Comparison of ENCODE assay signal across 8 cellular contexts in the genomic region with DNA sequence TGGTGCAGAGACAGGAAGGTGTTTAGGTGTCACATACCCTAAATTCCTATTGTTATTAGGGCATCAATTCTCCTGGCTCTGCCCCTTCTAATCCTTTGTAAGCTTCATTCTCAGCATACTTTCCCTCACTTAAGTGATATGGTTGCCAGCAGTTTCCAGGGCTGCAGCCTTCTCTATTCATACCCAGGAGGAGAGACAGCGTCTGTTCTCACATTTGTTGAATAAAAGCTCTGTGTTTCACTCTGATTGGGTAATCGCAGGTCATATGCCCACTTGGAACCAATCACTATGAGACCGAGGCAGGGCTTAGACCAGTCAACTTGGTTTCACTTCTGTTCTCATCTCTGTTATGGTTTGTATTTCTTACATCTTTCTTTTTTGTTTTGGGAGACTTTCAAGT.
DNase-seq lines count a peak whose midpoint lies in the region; ATAC-seq, FAIRE-seq and TF ChIP-seq lines count a peak whose summit lies in the region.

No MANE protein-coding gene starts in this region.

- ATAC-seq in activated CD8-positive, alpha-beta memory T cell treated with anti-CD3 and anti-CD28 coated beads, Interleukin-2, amount 10 ng/mL, durations not matched to agents 7 days and 5 days: peak; percentile 71
- peak; percentile 81 for ATAC-seq in HG02623 (IDR thresholded peaks at IDR 0.05; ENCODE audit: unreplicated experiment)
- peak; percentile 87 for ATAC-seq in stimulated activated memory B cell treated with anti-CD40 and anti-IgM and Interleukin-4, amounts not matched to agents 10 μg/mL and 1 μg/mL and 100 μg/mL, for 72 hours

- peak; percentile 59 for FAIRE-seq in kidney (lab: Jason Lieb, UNC)

- H3K36me3 Mint-ChIP-seq in activated CD8-positive, alpha-beta memory T cell treated with anti-CD3 and anti-CD28 coated beads, Interleukin-2, amount 10 ng/mL, durations not matched to agents 7 days and 5 days: no peaks in the 10 kb centered on the region
- peaks cover 10% of the 10 kb centered on the region for H3K36me3 Mint-ChIP-seq in stimulated activated memory B cell treated with anti-CD40 and anti-IgM and Interleukin-4, amounts not matched to agents 10 μg/mL and 1 μg/mL and 100 μg/mL, for 72 hours

- peak overlapping the region; percentile 31 for H3K4me3 Mint-ChIP-seq in activated CD8-positive, alpha-beta memory T cell treated with anti-CD3 and anti-CD28 coated beads, Interleukin-2, amount 10 ng/mL, durations not matched to agents 7 days and 5 days
- H3K4me3 Mint-ChIP-seq in stimulated activated memory B cell treated with anti-CD40 and anti-IgM and Interleukin-4, amounts not matched to agents 10 μg/mL and 1 μg/mL and 100 μg/mL, for 72 hours: peak overlapping the region; percentile 54

- peak overlapping the region; percentile 28 to 47 for H3K4me3 ChIP-seq in cardiac fibroblast (replicated peaks in 1 of 2; ENCODE audit: low read depth in 2 of 2, low read length in 2 of 2)
- H3K4me3 ChIP-seq in kidney (ENCODE audit: low read length in 2 of 2): peak overlapping the region; percentile 55 to 84

- H3K9me3 ChIP-seq in kidney (ENCODE audit: control insufficient read depth in 1 of 2, low read length in 2 of 2): no peaks in the 10 kb centered on the region

- CTCF ChIA-PET in activated CD8-positive, alpha-beta memory T cell treated with anti-CD3 and anti-CD28 coated beads, Interleukin-2, amount 10 ng/mL, durations not matched to agents 7 days and 5 days (lab: Charles Lee): no interaction called here

- no peak overlapping the region for H3K27ac ChIP-seq in kidney (ENCODE audit: low read depth in 2 of 2, low read length in 2 of 2)

- peak; percentile 46 for DNase-seq in activated CD8-positive, alpha-beta memory T cell treated with anti-CD3 and anti-CD28 coated beads, Interleukin-2, amount 10 ng/mL, durations not matched to agents 7 days and 5 days
- DNase-seq in activated CD8-positive, alpha-beta memory T cell treated with anti-CD3 and anti-CD28 coated beads, Interleukin-2, amount 50 U/mL, for 48 hours: no peak
- DNase-seq in NCI-H2227 (lab: John Stamatoyannopoulos, UW; ENCODE audit: unreplicated experiment): peak; percentile 89
- peak; percentile 93 to 94 for DNase-seq in cardiac fibroblast (ENCODE audit: low read depth in 2 of 2)
- no peak for DNase-seq in kidney
- no peak for DNase-seq in activated gamma-delta T cell treated with Interleukin-2 at 50 U/mL for 16 hours

- H3K27me3 Mint-ChIP-seq in activated CD8-positive, alpha-beta memory T cell treated with anti-CD3 and anti-CD28 coated beads, Interleukin-2, amount 10 ng/mL, durations not matched to agents 7 days and 5 days: no peaks in the 10 kb centered on the region
- no peaks in the 10 kb centered on the region for H3K27me3 Mint-ChIP-seq in stimulated activated memory B cell treated with anti-CD40 and anti-IgM and Interleukin-4, amounts not matched to agents 10 μg/mL and 1 μg/mL and 100 μg/mL, for 72 hours

- H3K27ac Mint-ChIP-seq in activated CD8-positive, alpha-beta memory T cell treated with anti-CD3 and anti-CD28 coated beads, Interleukin-2, amount 10 ng/mL, durations not matched to agents 7 days and 5 days: no peak overlapping the region
- H3K27ac Mint-ChIP-seq in stimulated activated memory B cell treated with anti-CD40 and anti-IgM and Interleukin-4, amounts not matched to agents 10 μg/mL and 1 μg/mL and 100 μg/mL, for 72 hours: peak overlapping the region; percentile 33

- intact Hi-C loops in kidney (cut with DNase I): no loop called here

- no peak overlapping the region for H3K9ac ChIP-seq in kidney (ENCODE audit: low read length in 2 of 2)

- no peaks in the 10 kb centered on the region for H3K4me1 ChIP-seq in kidney (ENCODE audit: control insufficient read depth in 1 of 2, insufficient read depth in 1 of 2, low read depth in 1 of 2, low read length in 2 of 2)

- no peaks in the 10 kb centered on the region for H3K36me3 ChIP-seq in kidney (ENCODE audit: control insufficient read depth in 1 of 2, insufficient read depth in 2 of 2, low read length in 2 of 2)

- no peak for TF ChIP-seq CTCF in cardiac fibroblast (IDR thresholded peaks at IDR 0.05; ENCODE audit: low read depth, low read length)
- TF ChIP-seq CTCF in kidney (IDR thresholded peaks at IDR 0.05; ENCODE audit: borderline replicate concordance, extremely low read depth, insufficient read depth): no peak

- H3K4me1 Mint-ChIP-seq in activated CD8-positive, alpha-beta memory T cell treated with anti-CD3 and anti-CD28 coated beads, Interleukin-2, amount 10 ng/mL, durations not matched to agents 7 days and 5 days: no peaks in the 10 kb centered on the region
- no peaks in the 10 kb centered on the region for H3K4me1 Mint-ChIP-seq in stimulated activated memory B cell treated with anti-CD40 and anti-IgM and Interleukin-4, amounts not matched to agents 10 μg/mL and 1 μg/mL and 100 μg/mL, for 72 hours

- peaks cover 5% of the 10 kb centered on the region for H3K9me3 Mint-ChIP-seq in activated CD8-positive, alpha-beta memory T cell treated with anti-CD3 and anti-CD28 coated beads, Interleukin-2, amount 10 ng/mL, durations not matched to agents 7 days and 5 days (ENCODE audit: low read depth)
- H3K9me3 Mint-ChIP-seq in stimulated activated memory B cell treated with anti-CD40 and anti-IgM and Interleukin-4, amounts not matched to agents 10 μg/mL and 1 μg/mL and 100 μg/mL, for 72 hours: peaks cover 8% of the 10 kb centered on the region

Comparison
In these comparisons a context has a peak if more than half of its experiments do, and no peak if none do; other contexts are left out.
1. DNase-seq: peak in activated CD8-positive, alpha-beta memory T cell treated with anti-CD3 and anti-CD28 coated beads, Interleukin-2, amount 10 ng/mL, durations not matched to agents 7 days and 5 days (single experiment), NCI-H2227 (single experiment) and cardiac fibroblast (2 of 2); none in activated CD8-positive, alpha-beta memory T cell treated with anti-CD3 and anti-CD28 coated beads, Interleukin-2, amount 50 U/mL, for 48 hours (single experiment), kidney (single experiment) and activated gamma-delta T cell treated with Interleukin-2 at 50 U/mL for 16 hours (single experiment).
2. Peak in every context shown above with its lines, with median percentiles within 50 percentile points of each other: ATAC-seq.